ENCODE assay signal across 8 cellular contexts in genomic region chr21:26844258-26845065, GRCh38. TPM values are rescaled to one million over a fixed set of nuclear protein-coding genes. Genes with fewer than 3 reads are reported as not detected.
DNase-seq lines count a peak whose midpoint lies in the region; FAIRE-seq and TF ChIP-seq lines count a peak whose summit lies in the region.

No MANE protein-coding gene starts in this region.

- H3K14ac ChIP-seq in H1 (ENCODE audit: insufficient read length), result no peak overlapping the region

- CTCF ChIA-PET in H1 (lab: Charles Lee; ENCODE audit: partially characterized antibody), result interaction anchor here (1.2 to 3.2 kb wide), 7 partner anchors 9 to 828 kb away, joined by 3 to 15 read pairs (median 5); partner anchors contain the start of gene ADAMTS5

- H4K8ac ChIP-seq in H1 (ENCODE audit: extremely low read depth, insufficient read depth, low read length), result peak overlapping the region; percentile 92; the same call in 1 of the 2 replicates

- peaks cover 2% of the 10 kb centered on the region; the same call in 1 of the 2 replicates for H3K79me1 ChIP-seq in H1 (ENCODE audit: low read depth, low read length)

- H3K23me2 ChIP-seq in H1 (ENCODE audit: low read depth, low read length), result peaks cover 26% of the 10 kb centered on the region

- H3K23ac ChIP-seq in H1 (ENCODE audit: insufficient read length), result no peak overlapping the region

- TF ChIP-seq POLR2A in H1 (IDR thresholded peaks at IDR 0.05; ENCODE audit: control extremely low read depth in 1 of 2, low read depth in 2 of 2, low read length in 2 of 2), result no peak
- no peak for TF ChIP-seq POLR2A in suprapubic skin (IDR thresholded peaks at IDR 0.05)

- peak overlapping the region; percentile 73 for H2BK120ac ChIP-seq in H1 (replicated peaks; ENCODE audit: low read depth, low read length)

- H3K18ac ChIP-seq in H1 (ENCODE audit: extremely low read depth, low read length), result peak overlapping the region; percentile 99

- peak overlapping the region; percentile 32; the same call in 1 of the 2 replicates for H2AFZ ChIP-seq in H1 (ENCODE audit: low read length)

- H3K79me2 ChIP-seq in H1 (ENCODE audit: control insufficient read depth in 1 of 2, insufficient read depth in 2 of 2, low read length in 2 of 2), result peaks cover 0 to 18% of the 10 kb centered on the region in 2 experiments; a peak in 2 of 4 replicates

- peak overlapping the region; percentile 67 for H4K5ac ChIP-seq in H1 (ENCODE audit: insufficient read length, low read depth, low read length)

- H2BK20ac ChIP-seq in H1 (ENCODE audit: low read length), result no peak overlapping the region

- H3K27ac ChIP-seq in SJCRH30 (peak overlapping the region; percentile 95), H1 (ENCODE audit: low read depth, low read length) (no peak overlapping the region), suprapubic skin (peak overlapping the region; percentile 90)

- DNase-seq in NCI-H2081 (lab: John Stamatoyannopoulos, UW) (peak; percentile 1 to 19), NCI-H2081 treated with DMSO at 0.1 percent for 48 hours (lab: John Stamatoyannopoulos, UW) (no peak), SJCRH30 (peak; percentile 59 to 64), H1 (ENCODE audit: low read depth in 1 of 2, low spot score in 2 of 2) (peak in 1 of 2 experiments; percentile 71), lung microvascular endothelial cell (ENCODE audit: low read depth in 2 of 2) (peak; percentile 54 to 61), suprapubic skin (ENCODE audit: low spot score in 2 of 2) (peak in 1 of 2 donors; percentile 72), GM13977 (ENCODE audit: low spot score) (no peak)
- DNase-seq in central memory CD4-positive, alpha-beta T cell, result no peak

- H3K9me3 ChIP-seq in SJCRH30 (replicated peaks), result no peaks in the 10 kb centered on the region
- H3K9me3 ChIP-seq in H1 (ENCODE audit: insufficient read depth in 2 of 2, low read depth in 1 of 2, low read length in 1 of 2), result no peaks in the 10 kb centered on the region
- no peaks in the 10 kb centered on the region for H3K9me3 ChIP-seq in suprapubic skin

- no peak overlapping the region for H2BK15ac ChIP-seq in H1 (ENCODE audit: low read length)

- no peaks in the 10 kb centered on the region for H4K20me1 ChIP-seq in H1 (replicated peaks in 1 of 2; ENCODE audit: control insufficient read depth in 1 of 2, insufficient read depth in 2 of 2, low read length in 2 of 2)

- TF ChIP-seq CTCF in H1 (IDR thresholded peaks at IDR 0.05; ENCODE audit: control extremely low read depth in 1 of 3, insufficient read depth in 1 of 3, low read depth in 1 of 3, low read length in 3 of 3) (peak in 1 of 3 experiments; percentile 27; a peak in 1 of 4 replicates), suprapubic skin (IDR thresholded peaks at IDR 0.05) (no peak), GM13977 (IDR thresholded peaks at IDR 0.05; ENCODE audit: extremely low read depth, insufficient read depth, missing control alignments) (no peak)

- H3K36me3 ChIP-seq in SJCRH30 (peaks cover 47% of the 10 kb centered on the region), H1 (ENCODE audit: control insufficient read depth in 2 of 4, insufficient read depth in 4 of 4, low read length in 3 of 4) (peaks cover 11 to 29% (median 17%) of the 10 kb centered on the region in 4 experiments), suprapubic skin (peaks cover 9% of the 10 kb centered on the region)

- peaks cover 16% of the 10 kb centered on the region for H3K4me1 ChIP-seq in SJCRH30
- peaks cover 0 to 12% (median 7%) of the 10 kb centered on the region in 4 experiments; a peak in 4 of 7 replicates for H3K4me1 ChIP-seq in H1 (replicated peaks in 1 of 4; ENCODE audit: control insufficient read depth in 3 of 4, insufficient read depth in 4 of 4, low read length in 3 of 4)
- H3K4me1 ChIP-seq in suprapubic skin, result peaks cover 40% of the 10 kb centered on the region

- TF ChIP-seq EP300 in H1 (IDR thresholded peaks at IDR 0.05; ENCODE audit: borderline replicate concordance in 1 of 2, low read depth in 2 of 2, low read length in 2 of 2) (no peak), suprapubic skin (IDR thresholded peaks at IDR 0.05) (no peak)

- H3K27me3 ChIP-seq in SJCRH30 (no peaks in the 10 kb centered on the region), H1 (replicated peaks in 1 of 4; ENCODE audit: control insufficient read depth in 3 of 4, extremely low read depth in 1 of 4, insufficient read depth in 3 of 4, low read length in 3 of 4) (peaks cover 0 to 28% (median 13%) of the 10 kb centered on the region in 4 experiments; a peak in 5 of 7 replicates), suprapubic skin (no peaks in the 10 kb centered on the region)

- POLR2A ChIA-PET in H1 (lab: Charles Lee; ENCODE audit: partially characterized antibody), result interaction anchor here (0.6 to 3.2 kb wide), 20 partner anchors 11 to 1901 kb away, joined by 3 to 15 read pairs (median 3); partner anchors contain the start of gene ADAMTS5

- in situ Hi-C loops in GM13977 (cut with MboI; ENCODE audit: low pct_unique_long_range_greater_than_20kb, low sequenced_read_pairs, unreplicated experiment), result loop anchor here (25.0 kb wide), 1 partner anchor 1893 kb away; no protein-coding TSS in a partner anchor

- peak overlapping the region; percentile 85 for H3K4me3 ChIP-seq in SJCRH30
- H3K4me3 ChIP-seq in H1 (ENCODE audit: extremely low read depth in 1 of 4, insufficient read depth in 2 of 4, low read depth in 3 of 4, low read length in 4 of 4), result peak overlapping the region; percentile 68 to 89 (median 74)
- H3K4me3 ChIP-seq in suprapubic skin, result peak overlapping the region; percentile 82

- H3K56ac ChIP-seq in H1 (replicated peaks; ENCODE audit: insufficient read length, low read depth, low read length), result peak overlapping the region; percentile 78

- TF ChIP-seq RAD21 in H1 (IDR thresholded peaks at IDR 0.05 in 1 of 2, conservative IDR thresholded peaks at IDR 0.05 in 1 of 2; ENCODE audit: low read depth in 2 of 2, low read length in 2 of 2), result no peak

- peak overlapping the region; percentile 56 to 86 (median 70) for H3K9ac ChIP-seq in H1 (replicated peaks in 1 of 4; ENCODE audit: extremely low read depth in 1 of 4, low read depth in 3 of 4, low read length in 3 of 4)

- peak overlapping the region; percentile 91 for H4K91ac ChIP-seq in H1 (replicated peaks; ENCODE audit: insufficient read length, low read length)

- peak overlapping the region; percentile 85 for H2BK5ac ChIP-seq in H1 (ENCODE audit: low read depth, low read length)

- peak overlapping the region; percentile 85 to 93 for H3K4me2 ChIP-seq in H1 (ENCODE audit: insufficient read depth in 1 of 2, low read depth in 2 of 2, low read length in 2 of 2)

- WGBS in H1 (ENCODE audit: extremely low coverage in 1 of 2, insufficient coverage in 1 of 2, insufficient read length in 1 of 2, insufficient replicate concordance in 2 of 2, low coverage in 1 of 2, low lambda C conversion rate in 2 of 2, missing lambda C conversion rate in 1 of 2), 2 experiments, result 1% methylated on average over 82 of the region's 96 CpGs; no CpG with 5 or more reads in 1 of the 2 experiments
- 0% methylated on average over 25 of the region's 96 CpGs for WGBS in suprapubic skin

- peak overlapping the region; percentile 91 for H3K4ac ChIP-seq in H1 (replicated peaks; ENCODE audit: insufficient read length, low read depth, low read length)

- H2BK12ac ChIP-seq in H1 (ENCODE audit: low read depth, low read length), result peak overlapping the region; percentile 97; the same call in 1 of the 2 replicates

- H2AK5ac ChIP-seq in H1 (ENCODE audit: low read depth, low read length), result 0 out of 2 replicates have a peak overlapping the region, but pooled peaks have one; percentile 57

- FAIRE-seq in H1 (lab: Jason Lieb, UNC), result no peak

TF ChIP-seq in H1, 55 proteins besides CTCF, POLR2A, EP300 and RAD21 (continues in another document):
- TF ChIP-seq CREB1 (IDR thresholded peaks at IDR 0.05), result 0 out of 2 replicates have a peak, but pooled peaks have one; percentile 20
- no peak for TF ChIP-seq SIRT6 (IDR thresholded peaks at IDR 0.05; ENCODE audit: low read length)
- TF ChIP-seq MAX (IDR thresholded peaks at IDR 0.05), result peak; percentile 98
- no peak for TF ChIP-seq CBX5 (IDR thresholded peaks at IDR 0.05; ENCODE audit: low read depth, low read length)
- no peak for TF ChIP-seq EGR1 (IDR thresholded peaks at IDR 0.05; ENCODE audit: borderline replicate concordance, low read depth, low read length)
- TF ChIP-seq RBBP5 (IDR thresholded peaks at IDR 0.05; ENCODE audit: borderline replicate concordance, low read depth, low read length), result peak; percentile 74; the same call in 1 of the 2 replicates
- TF ChIP-seq GABPA (IDR thresholded peaks at IDR 0.05; ENCODE audit: borderline replicate concordance, insufficient read depth, low read length), result no peak
- TF ChIP-seq NANOG (IDR thresholded peaks at IDR 0.05; ENCODE audit: insufficient read depth, low read depth, low read length, poor library complexity, severe bottlenecking), result no peak
- no peak for TF ChIP-seq BRCA1 (IDR thresholded peaks at IDR 0.05; ENCODE audit: low read depth, low read length)
- TF ChIP-seq HDAC2 (IDR thresholded peaks at IDR 0.05; ENCODE audit: borderline replicate concordance in 1 of 2, low read depth in 2 of 2, low read length in 2 of 2), result peak in 1 of 2 experiments; percentile 54; a peak in 2 of 4 replicates
- TF ChIP-seq RNF2 (IDR thresholded peaks at IDR 0.05; ENCODE audit: borderline replicate concordance, low read depth, low read length, missing control alignments, poor library complexity, severe bottlenecking), result peak; percentile 73
- TF ChIP-seq RXRA (IDR thresholded peaks at IDR 0.05; ENCODE audit: insufficient read depth, low read depth, low read length), result no peak
- no peak for TF ChIP-seq CEBPB (IDR thresholded peaks at IDR 0.05; ENCODE audit: low read depth, low read length)
- no peak for TF ChIP-seq GTF2F1 (IDR thresholded peaks at IDR 0.05; ENCODE audit: borderline replicate concordance, low read depth, low read length)
- no peak for TF ChIP-seq NRF1 (IDR thresholded peaks at IDR 0.05; ENCODE audit: low read depth, low read length)

RNA-seq across cellular contexts. Expression of gene ADAMTS1, which starts 0.7 kb away (rescaled TPM):
- total RNA-seq in SJCRH30 (2014; rRNA removed; shearing (Covaris generic)), result 188 and 220 TPM in 2 replicates
- 19.6 and 22.4 TPM in 2 replicates for total RNA-seq in H1 (2021; fragmentation: NEBNext Ultra II Directional; extraction: Animal tissue kit (Norgen Biotek cat#: 25700))
- 10.7 and 14.1 TPM in 2 replicates for polyA plus RNA-seq in H1 (2011; rRNA removed)
- polyA plus RNA-seq in H1 (2011; cell fraction: cytosol; rRNA removed), result 12.9 TPM
- 49.2 TPM for polyA plus RNA-seq in H1 (2011; cell fraction: nucleus; rRNA removed)
- 6.9 to 15.5 TPM (median 12.1 TPM) in 4 replicates for polyA plus RNA-seq in H1 (2012, experiment 1 of 2)
- 1.1 TPM for polyA plus RNA-seq in H1 (2012, experiment 2 of 2)
- polyA plus RNA-seq in H1 (2013, experiment 1 of 2), result 20.9 TPM
- polyA plus RNA-seq in H1 (2013, experiment 2 of 2), result 19.3 TPM
- polyA minus RNA-seq in H1 (2011; rRNA and poly(A)+ RNA removed), result 56.5 and 103 TPM in 2 replicates
- polyA minus RNA-seq in H1 (2011; cell fraction: cytosol; rRNA and poly(A)+ RNA removed), result 41.5 TPM
- 67.2 TPM for polyA minus RNA-seq in H1 (2011; cell fraction: nucleus; rRNA and poly(A)+ RNA removed)
- total RNA-seq in lung microvascular endothelial cell (1.4 and 3.7 TPM in 2 replicates), suprapubic skin (10 to 100 TPM; 21.2 to 29.2 (median 22.5) TPM)

Comparison
In these comparisons a context has a peak if more than half of its experiments do, and no peak if none do; other contexts are left out.
1. DNase-seq: peak in NCI-H2081 (2 of 2), SJCRH30 (2 of 2) and lung microvascular endothelial cell (2 of 2); none in NCI-H2081 treated with DMSO at 0.1 percent for 48 hours (single experiment), central memory CD4-positive, alpha-beta T cell (single experiment) and GM13977 (single experiment).
2. Peak in every context shown above with its lines, with median percentiles within 50 percentile points of each other: H3K4me3 ChIP-seq.